In genomic region chr19:58409010-58409790, GRCh38 we compare ENCODE assay signal across 1 cellular context.
TF ChIP-seq lines count a peak whose summit lies in the region.

No MANE protein-coding gene starts in this region.

TF ChIP-seq in HEK293, 187 proteins besides CTCF, POLR2A, EP300 and RAD21 (continued from another document):
- TF ChIP-seq ZBTB10 (tag by site-specific recombination; IDR thresholded peaks at IDR 0.05) (0 out of 2 replicates have a peak, but pooled peaks have one; percentile 5), ZNF654 (tag by site-specific recombination; IDR thresholded peaks at IDR 0.05; ENCODE audit: low read depth) (no peak), ZFP37 (tag by site-specific recombination; IDR thresholded peaks at IDR 0.05) (no peak), ZNF610 (tag by site-specific recombination; IDR thresholded peaks at IDR 0.05; ENCODE audit: borderline replicate concordance) (no peak), MZF1 (tag by site-specific recombination; IDR thresholded peaks at IDR 0.05; ENCODE audit: borderline replicate concordance) (no peak), ZFP41 (tag by site-specific recombination; IDR thresholded peaks at IDR 0.05; ENCODE audit: borderline replicate concordance) (no peak), ZNF280D (tag by site-specific recombination; IDR thresholded peaks at IDR 0.05) (no peak), ZNF398 (tag by site-specific recombination; IDR thresholded peaks at IDR 0.05) (peak; percentile 64), ZNF239 (tag by site-specific recombination; IDR thresholded peaks at IDR 0.05) (no peak), GLI2 (tag by site-specific recombination; IDR thresholded peaks at IDR 0.05; ENCODE audit: borderline replicate concordance, low read depth) (no peak), KLF9 (tag by site-specific recombination; IDR thresholded peaks at IDR 0.05; ENCODE audit: low read depth) (peak; percentile 9; the same call in 1 of the 2 replicates), ZNF768 (tag by site-specific recombination; IDR thresholded peaks at IDR 0.05) (no peak), KLF16 (tag by site-specific recombination; IDR thresholded peaks at IDR 0.05) (0 out of 2 replicates have a peak, but pooled peaks have one; percentile 12), ZNF600 (tag by site-specific recombination; IDR thresholded peaks at IDR 0.05) (peak; percentile 49), ZNF133 (tag by site-specific recombination; IDR thresholded peaks at IDR 0.05) (no peak), BCL11A (tag by site-specific recombination; IDR thresholded peaks at IDR 0.05; ENCODE audit: low read depth) (no peak), ZBTB26 (tag by site-specific recombination; optimal IDR thresholded peaks at IDR 0.05) (no peak), ZBTB1 (tag by site-specific recombination; IDR thresholded peaks at IDR 0.05) (no peak), ZNF302 (tag by site-specific recombination; IDR thresholded peaks at IDR 0.05; ENCODE audit: low read depth) (no peak), ZNF707 (tag by site-specific recombination; IDR thresholded peaks at IDR 0.05) (no peak), ZNF292 (tag by site-specific recombination; IDR thresholded peaks at IDR 0.05; ENCODE audit: borderline replicate concordance, low read depth) (no peak), ZNF311 (tag by site-specific recombination; IDR thresholded peaks at IDR 0.05; ENCODE audit: borderline replicate concordance) (no peak), ZNF530 (tag by site-specific recombination; IDR thresholded peaks at IDR 0.05; ENCODE audit: low read depth) (no peak), ZNF830 (tag by site-specific recombination; IDR thresholded peaks at IDR 0.05; ENCODE audit: low read depth) (no peak), ZNF664 (tag by site-specific recombination; IDR thresholded peaks at IDR 0.05) (no peak), ZNF692 (tag by site-specific recombination; IDR thresholded peaks at IDR 0.05) (peak; percentile 99), ZNF660 (tag by site-specific recombination; IDR thresholded peaks at IDR 0.05) (no peak), REPIN1 (tag by site-specific recombination; IDR thresholded peaks at IDR 0.05; ENCODE audit: low read depth) (no peak), ZNF510 (tag by site-specific recombination; IDR thresholded peaks at IDR 0.05; ENCODE audit: insufficient replicate concordance) (no peak), ZBTB6 (tag by site-specific recombination; IDR thresholded peaks at IDR 0.05) (no peak), ZNF677 (tag by site-specific recombination; IDR thresholded peaks at IDR 0.05) (no peak), ZEB2 (tag by site-specific recombination; IDR thresholded peaks at IDR 0.05) (no peak), ZNF121 (tag by site-specific recombination; IDR thresholded peaks at IDR 0.05) (peak; percentile 36; the same call in 1 of the 2 replicates), SCRT2 (tag by site-specific recombination; IDR thresholded peaks at IDR 0.05) (no peak), GLI4 (tag by site-specific recombination; IDR thresholded peaks at IDR 0.05) (peak; percentile 13; the same call in 1 of the 2 replicates), ZNF513 (tag by site-specific recombination; IDR thresholded peaks at IDR 0.05) (no peak), ZNF76 (tag by site-specific recombination; IDR thresholded peaks at IDR 0.05; ENCODE audit: borderline replicate concordance, low read depth) (no peak; the same call in 1 of the 2 replicates), BCL6B (tag by site-specific recombination; IDR thresholded peaks at IDR 0.05) (no peak), ZBTB20 (tag by site-specific recombination; IDR thresholded peaks at IDR 0.05) (peak; percentile 77; the same call in 1 of the 2 replicates), KLF10 (tag by site-specific recombination; IDR thresholded peaks at IDR 0.05) (no peak)
